In genomic region chr22:17931400-17931825, GRCh38 we compare ENCODE assay signal across 14 cellular contexts.
DNase-seq lines count a peak whose midpoint lies in the region; ATAC-seq, FAIRE-seq and TF ChIP-seq lines count a peak whose summit lies in the region.
"Had no signal": no experiment of that assay in that cellular context is flagged by ENCODE, and none has a peak within 500 bp of the region (broad histone marks: within the 10 kb centered on the region; RNA-seq: fewer than 3 reads in every experiment).

No MANE protein-coding gene starts in this region.

- no peak overlapping the region for H3T11ph ChIP-seq in H9 (ENCODE audit: low read length)

- no peak overlapping the region for H3K4me2 ChIP-seq in H9 (ENCODE audit: insufficient read depth, insufficient read length, low read length)

- H3K23me2 ChIP-seq in H9 (ENCODE audit: insufficient read length, low read depth, low read length, poor library complexity, severe bottlenecking) = no peaks in the 10 kb centered on the region

- TF ChIP-seq CTCF in H9 (conservative IDR thresholded peaks at IDR 0.05) = no peak

- no peak overlapping the region for H2BK12ac ChIP-seq in H9 (ENCODE audit: insufficient read length, low read depth, low read length)

- no peak overlapping the region for H2AFZ ChIP-seq in H9 (ENCODE audit: low read length)

- FAIRE-seq in urothelium cell line (lab: Jason Lieb, UNC) = no peak

- H4K8ac ChIP-seq in H9 (replicated peaks; ENCODE audit: insufficient read length, low read depth, low read length) = no peak overlapping the region

- no peaks in the 10 kb centered on the region for H4K20me1 ChIP-seq in H9 (ENCODE audit: control insufficient read depth, insufficient read depth, insufficient read length)

- no CpG with 5 or more reads among the region's 3 CpGs for WGBS in H9 (ENCODE audit: extremely low coverage, insufficient read length, low lambda C conversion rate)

- no peak overlapping the region for H3K27ac ChIP-seq in H9 (ENCODE audit: insufficient read length, low read depth, low read length)
- H3K27ac ChIP-seq: tibial artery, WERI-Rb-1 had no signal

- peaks cover 66 to 95% of the 10 kb centered on the region in 2 donors for H3K4me1 Mint-ChIP-seq in stimulated activated naive B cell treated with anti-CD40 and anti-IgM and Interleukin-4, amounts not matched to agents 10 μg/mL and 1 μg/mL and 100 μg/mL, for 72 hours
- peaks cover 24 to 30% of the 10 kb centered on the region in 2 experiments for H3K4me1 Mint-ChIP-seq in H9

- no peaks in the 10 kb centered on the region for H3K27me3 Mint-ChIP-seq in stimulated activated naive B cell treated with anti-CD40 and anti-IgM and Interleukin-4, amounts not matched to agents 10 μg/mL and 1 μg/mL and 100 μg/mL, for 72 hours
- H3K27me3 Mint-ChIP-seq in H9 (ENCODE audit: low read depth) = no peaks in the 10 kb centered on the region; the same call in 1 of the 2 replicates
- H3K27me3 Mint-ChIP-seq: activated naive CD4-positive, alpha-beta T cell treated with anti-CD3 and anti-CD28 coated beads, Interleukin-2, amount 50 U/mL, for 24 hours had no signal

- no peak overlapping the region for H3K9ac ChIP-seq in H9 (ENCODE audit: extremely low read depth, insufficient read length, low read length)

- H3K4me3 Mint-ChIP-seq in stimulated activated naive B cell treated with anti-CD40 and anti-IgM and Interleukin-4, amounts not matched to agents 10 μg/mL and 1 μg/mL and 100 μg/mL, for 72 hours = no peak overlapping the region
- H3K4me3 Mint-ChIP-seq in H9 = no peak overlapping the region
- H3K4me3 Mint-ChIP-seq: activated naive CD4-positive, alpha-beta T cell treated with anti-CD3 and anti-CD28 coated beads, Interleukin-2, amount 50 U/mL, for 24 hours had no signal

- H3K56ac ChIP-seq in H9 (ENCODE audit: insufficient read length, low read depth, low read length) = no peak overlapping the region

- no peak overlapping the region for H2BK15ac ChIP-seq in H9 (ENCODE audit: low read depth, low read length)

- H3K4ac ChIP-seq in H9 (ENCODE audit: low read depth, low read length) = no peak overlapping the region

- H3K4me1 ChIP-seq in H9 (ENCODE audit: insufficient read depth, low read length) = no peaks in the 10 kb centered on the region

- no peak overlapping the region for H2AK5ac ChIP-seq in H9 (ENCODE audit: insufficient read length, low read length)

- no peak overlapping the region for H4K5ac ChIP-seq in H9 (ENCODE audit: insufficient read length, low read depth, low read length)

- H3K79me2 ChIP-seq in H9 (ENCODE audit: insufficient read depth, low read length) = peaks cover 4% of the 10 kb centered on the region; the same call in 1 of the 2 replicates

- H3K14ac ChIP-seq in H9 (ENCODE audit: insufficient read depth, low read length) = no peak overlapping the region

- H2BK120ac ChIP-seq in H9 (ENCODE audit: low read depth, low read length, poor library complexity, severe bottlenecking) = no peak overlapping the region

- H4K91ac ChIP-seq in H9 (ENCODE audit: insufficient read length, low read depth, low read length) = no peak overlapping the region

- H2BK5ac ChIP-seq in H9 (ENCODE audit: insufficient read length, low read length) = no peak overlapping the region

- ATAC-seq in stimulated activated naive B cell treated with anti-CD40 and anti-IgM and Interleukin-4, amounts not matched to agents 10 μg/mL and 1 μg/mL and 100 μg/mL, for 72 hours (replicated peaks) = peak; percentile 82 to 87
- no peak for ATAC-seq in HG03378 (IDR thresholded peaks at IDR 0.05; ENCODE audit: unreplicated experiment)

- H3K23ac ChIP-seq in H9 (ENCODE audit: insufficient read length, low read depth, low read length) = no peak overlapping the region

- H3K9me3 ChIP-seq in H9 (ENCODE audit: control insufficient read depth, low read depth, low read length) = no peaks in the 10 kb centered on the region
- H3K9me3 ChIP-seq: tibial artery had no signal

- H3K79me1 ChIP-seq in H9 (ENCODE audit: insufficient read depth, low read depth, low read length, poor library complexity, severe bottlenecking) = peaks cover 3% of the 10 kb centered on the region

- no peaks in the 10 kb centered on the region for H3K9me3 Mint-ChIP-seq in stimulated activated naive B cell treated with anti-CD40 and anti-IgM and Interleukin-4, amounts not matched to agents 10 μg/mL and 1 μg/mL and 100 μg/mL, for 72 hours
- no peaks in the 10 kb centered on the region for H3K9me3 Mint-ChIP-seq in H9
- H3K9me3 Mint-ChIP-seq: activated naive CD4-positive, alpha-beta T cell treated with anti-CD3 and anti-CD28 coated beads, Interleukin-2, amount 50 U/mL, for 24 hours had no signal

- H3K36me3 Mint-ChIP-seq in stimulated activated naive B cell treated with anti-CD40 and anti-IgM and Interleukin-4, amounts not matched to agents 10 μg/mL and 1 μg/mL and 100 μg/mL, for 72 hours = peaks cover 18 to 34% of the 10 kb centered on the region in 2 donors
- H3K36me3 Mint-ChIP-seq in H9 (ENCODE audit: insufficient read depth in 1 of 3, low read depth in 3 of 3) = peaks cover 0 to 2% (median 0%) of the 10 kb centered on the region in 3 experiments; a peak in 1 of 7 replicates
- H3K36me3 Mint-ChIP-seq: activated naive CD4-positive, alpha-beta T cell treated with anti-CD3 and anti-CD28 coated beads, Interleukin-2, amount 50 U/mL, for 24 hours had no signal

- no peak overlapping the region for H2BK20ac ChIP-seq in H9 (ENCODE audit: low read depth, low read length, poor library complexity, severe bottlenecking)

- peak overlapping the region; percentile 84 for H3K27ac Mint-ChIP-seq in stimulated activated naive B cell treated with anti-CD40 and anti-IgM and Interleukin-4, amounts not matched to agents 10 μg/mL and 1 μg/mL and 100 μg/mL, for 72 hours
- no peak overlapping the region for H3K27ac Mint-ChIP-seq in H9
- H3K27ac Mint-ChIP-seq: activated naive CD4-positive, alpha-beta T cell treated with anti-CD3 and anti-CD28 coated beads, Interleukin-2, amount 50 U/mL, for 24 hours had no signal

- H3K18ac ChIP-seq in H9 (ENCODE audit: insufficient read length, low read depth, low read length) = no peak overlapping the region

- H3K27me3 ChIP-seq in H9 (ENCODE audit: insufficient read depth, low read length) = no peaks in the 10 kb centered on the region
- H3K27me3 ChIP-seq: tibial artery had no signal

- DNase-seq in M059J (ENCODE audit: low read depth) = peak; percentile 67
- DNase-seq in astrocyte of the hippocampus (ENCODE audit: low read depth, low spot score) = peak; percentile 52
- DNase-seq in kidney tubule cell (ENCODE audit: low spot score) = peak; percentile 49
- DNase-seq in stimulated activated naive B cell treated with anti-CD40 and anti-IgM and Interleukin-4, amounts not matched to agents 10 μg/mL and 1 μg/mL and 100 μg/mL, for 72 hours = no peak
- no peak for DNase-seq in H9
- no peak for DNase-seq in NCI-H1930 (lab: John Stamatoyannopoulos, UW)
- DNase-seq in urothelium cell line (ENCODE audit: low spot score) = no peak
- DNase-seq: MV-4-11, NCI-H510A, SHP77 treated with DMSO at 0.1 percent for 48 hours, tibial artery, WERI-Rb-1 had no signal

Comparison
In these comparisons a context has a peak if more than half of its experiments do, and no peak if none do; other contexts are left out.
1. DNase-seq: peak in M059J (single experiment), astrocyte of the hippocampus (single experiment) and kidney tubule cell (single experiment); none in stimulated activated naive B cell treated with anti-CD40 and anti-IgM and Interleukin-4, amounts not matched to agents 10 μg/mL and 1 μg/mL and 100 μg/mL, for 72 hours (single experiment), H9 (single experiment), NCI-H1930 (0 of 2) and urothelium cell line (single experiment).